ENCODE assay signal across 17 cellular contexts in the genomic region with DNA sequence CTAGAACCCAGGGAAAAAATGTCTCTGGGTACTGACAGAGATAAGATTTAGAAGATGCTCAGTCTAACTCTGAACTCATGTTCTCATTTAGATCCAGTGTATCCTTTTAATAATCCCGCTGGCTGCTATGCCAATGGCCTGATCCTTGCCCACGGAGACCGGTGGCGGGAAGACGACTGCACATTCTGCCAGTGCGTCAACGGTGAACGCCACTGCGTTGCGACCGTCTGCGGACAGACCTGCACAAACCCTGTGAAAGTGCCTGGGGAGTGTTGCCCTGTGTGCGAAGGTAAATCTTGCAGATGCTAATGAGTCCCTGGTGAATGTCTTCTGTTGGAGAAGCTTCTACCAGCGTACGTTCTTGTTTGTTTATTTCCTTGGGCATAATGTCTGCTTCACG.
DNase-seq lines count a peak whose midpoint lies in the region; ATAC-seq and TF ChIP-seq lines count a peak whose summit lies in the region.
"Had no signal": no experiment of that assay in that cellular context is flagged by ENCODE, and none has a peak within 500 bp of the region (broad histone marks: within the 10 kb centered on the region; RNA-seq: fewer than 3 reads in every experiment).

No MANE protein-coding gene starts in this region.

- no peak overlapping the region for H2AFZ ChIP-seq in ACC112 (ENCODE audit: low read length, unreplicated experiment)
- no peak overlapping the region for H2AFZ ChIP-seq in MM.1S (ENCODE audit: low read length)
- no peak overlapping the region for H2AFZ ChIP-seq in osteoblast (ENCODE audit: low read length)
- H2AFZ ChIP-seq: PC-9 had no signal

- no peaks in the 10 kb centered on the region for H3F3A ChIP-seq in MM.1S (ENCODE audit: insufficient read depth, low read length)

- H3K4me2 ChIP-seq in MM.1S (ENCODE audit: low read depth, low read length) (no peak overlapping the region), osteoblast (ENCODE audit: insufficient read depth, low read length) (no peak overlapping the region)
- H3K4me2 ChIP-seq: PC-9 had no signal

- H3K27ac Mint-ChIP-seq in chondrocyte (ENCODE audit: unreplicated experiment): peak overlapping the region; percentile 42
- H3K27ac Mint-ChIP-seq in glutamatergic neuron (ENCODE audit: unreplicated experiment): no peak overlapping the region

- TF ChIP-seq POLR2A in spleen (IDR thresholded peaks at IDR 0.05): no peak

- H3K9me3 Mint-ChIP-seq in chondrocyte (ENCODE audit: low read depth) (peaks cover 18% of the 10 kb centered on the region), glutamatergic neuron (ENCODE audit: unreplicated experiment) (peaks cover 5% of the 10 kb centered on the region)

- TF ChIP-seq CTCF in MM.1S (IDR thresholded peaks at IDR 0.05; ENCODE audit: low read length) (no peak), chondrocyte (IDR thresholded peaks at IDR 0.05) (no peak), osteoblast (IDR thresholded peaks at IDR 0.05; ENCODE audit: extremely low read depth, low read depth, low read length) (no peak), spleen (IDR thresholded peaks at IDR 0.05 in 8 of 11, conservative IDR thresholded peaks at IDR 0.05 in 3 of 11) (no peak), glutamatergic neuron (IDR thresholded peaks at IDR 0.05; ENCODE audit: partially characterized antibody, unreplicated experiment) (no peak)

- H3K36me3 ChIP-seq in ACC112 (ENCODE audit: insufficient read depth, low read length) (peaks cover 95% of the 10 kb centered on the region), MM.1S (replicated peaks; ENCODE audit: insufficient read depth, low read length) (no peaks in the 10 kb centered on the region), osteoblast (ENCODE audit: insufficient read depth, low read length) (peaks cover 90% of the 10 kb centered on the region), spleen (peaks cover 0 to 90% (median 22%) of the 10 kb centered on the region in 6 donors)

- intact Hi-C loops in spleen (cut with DNase I; ENCODE audit: low total_unique reads): loop anchor here (10.0 kb wide), 1 partner anchor 125 kb away; the partner anchor contains the start of gene CRIM1

- no peak overlapping the region for H3K4me3 Mint-ChIP-seq in chondrocyte (ENCODE audit: unreplicated experiment)
- no peak overlapping the region for H3K4me3 Mint-ChIP-seq in glutamatergic neuron (ENCODE audit: unreplicated experiment)
- H3K4me3 Mint-ChIP-seq: CD14-positive monocyte had no signal

- WGBS in spleen, 5 donors: 93 to 98% (median 96%) methylated on average over 16 of the region's 16 CpGs

- ATAC-seq in HG03045 (IDR thresholded peaks at IDR 0.05; ENCODE audit: unreplicated experiment): no peak
- ATAC-seq: GM12878 had no signal

- H3K36me3 Mint-ChIP-seq in chondrocyte (ENCODE audit: low read depth) (peaks cover 52% of the 10 kb centered on the region), glutamatergic neuron (ENCODE audit: unreplicated experiment) (peaks cover 30% of the 10 kb centered on the region)

- no peaks in the 10 kb centered on the region for H3K27me3 ChIP-seq in ACC112 (ENCODE audit: insufficient read depth, low read length)
- no peaks in the 10 kb centered on the region for H3K27me3 ChIP-seq in MM.1S (replicated peaks; ENCODE audit: insufficient read depth, low read length)
- no peaks in the 10 kb centered on the region for H3K27me3 ChIP-seq in osteoblast (ENCODE audit: insufficient read depth, low read length)
- H3K27me3 ChIP-seq in spleen (replicated peaks in 1 of 7): no peaks in the 10 kb centered on the region

- no peak for DNase-seq in MM.1S
- DNase-seq in chondrocyte (ENCODE audit: low spot score): no peak
- no peak for DNase-seq in osteoblast (ENCODE audit: insufficient read length, low spot score, missing footprints)
- no peak for DNase-seq in dedifferentiated amniotic fluid mesenchymal stem cell (ENCODE audit: extremely low spot score)
- no peak for DNase-seq in spleen
- no peak for DNase-seq in glutamatergic neuron
- DNase-seq: KG1, NCI-H1092 treated with DMSO at 0.1 percent for 48 hours, NCI-H1694, NCI-H446, NCI-H748 treated with DMSO at 0.1 percent for 48 hours, PC-9, Right ventricle myocardium superior had no signal

- H3K9ac ChIP-seq in MM.1S (ENCODE audit: low read length): no peak overlapping the region

- H3K4me1 Mint-ChIP-seq in chondrocyte (ENCODE audit: low read depth) (peaks cover 63% of the 10 kb centered on the region), glutamatergic neuron (ENCODE audit: low read depth, unreplicated experiment) (no peaks in the 10 kb centered on the region)

- H3K4me3 ChIP-seq in ACC112 (ENCODE audit: low read depth, low read length) (no peak overlapping the region), MM.1S (ENCODE audit: low read length) (no peak overlapping the region), osteoblast (ENCODE audit: insufficient read depth, low read length) (no peak overlapping the region), spleen (no peak overlapping the region)
- H3K4me3 ChIP-seq: GM12878, PC-9 had no signal

- H3K79me2 ChIP-seq in ACC112 (ENCODE audit: control insufficient read depth, insufficient read depth, low read length, unreplicated experiment) (peaks cover 45% of the 10 kb centered on the region), MM.1S (ENCODE audit: low read length) (no peaks in the 10 kb centered on the region), osteoblast (ENCODE audit: insufficient read depth, low read length) (peaks cover 67% of the 10 kb centered on the region)

- no peaks in the 10 kb centered on the region for H3K9me2 ChIP-seq in MM.1S (replicated peaks; ENCODE audit: insufficient read depth, low read length)

- H3K9me3 ChIP-seq in MM.1S (replicated peaks; ENCODE audit: insufficient read depth, low read length): no peaks in the 10 kb centered on the region
- peaks cover 7% of the 10 kb centered on the region for H3K9me3 ChIP-seq in osteoblast (ENCODE audit: low read depth, low read length)
- peaks cover 0 to 29% (median 22%) of the 10 kb centered on the region in 8 donors for H3K9me3 ChIP-seq in spleen

- H3K27me3 Mint-ChIP-seq in chondrocyte (ENCODE audit: low read depth) (no peaks in the 10 kb centered on the region), glutamatergic neuron (ENCODE audit: unreplicated experiment) (no peaks in the 10 kb centered on the region)

- H3K4me1 ChIP-seq in ACC112 (ENCODE audit: control insufficient read depth, insufficient read depth, low read length, unreplicated experiment): peaks cover 52% of the 10 kb centered on the region
- H3K4me1 ChIP-seq in MM.1S (ENCODE audit: low read length): peaks cover 25% of the 10 kb centered on the region
- peaks cover 79% of the 10 kb centered on the region for H3K4me1 ChIP-seq in osteoblast (ENCODE audit: insufficient read depth, low read length)
- peaks cover 0 to 26% (median 16%) of the 10 kb centered on the region in 6 donors for H3K4me1 ChIP-seq in spleen

- H3K27ac ChIP-seq in ACC112 (ENCODE audit: low read depth, low read length) (peak overlapping the region; percentile 100), MM.1S (ENCODE audit: low read length) (peak overlapping the region; percentile 50; the same call in 1 of the 2 replicates), osteoblast (ENCODE audit: low read depth, low read length) (peak overlapping the region; percentile 88), spleen (peak overlapping the region in 1 of 8 donors; percentile 62)
- H3K27ac ChIP-seq: PC-9 had no signal

- H4K20me1 ChIP-seq in MM.1S (ENCODE audit: insufficient read depth, low read length) (no peaks in the 10 kb centered on the region), osteoblast (ENCODE audit: insufficient read depth, low read length) (no peaks in the 10 kb centered on the region)
